1 cellular context compared by ENCODE assay signal in genomic region chr1:2819429-2819828, GRCh38.
A peak's percentile ranks its signal among the peaks of the same experiment; 100 is the strongest.
TF ChIP-seq lines count a peak whose summit lies in the region.

No MANE protein-coding gene starts in this region.

TF ChIP-seq in HepG2, 621 proteins besides CTCF, POLR2A, EP300 and RAD21:
- TF ChIP-seq, protein P1, sequence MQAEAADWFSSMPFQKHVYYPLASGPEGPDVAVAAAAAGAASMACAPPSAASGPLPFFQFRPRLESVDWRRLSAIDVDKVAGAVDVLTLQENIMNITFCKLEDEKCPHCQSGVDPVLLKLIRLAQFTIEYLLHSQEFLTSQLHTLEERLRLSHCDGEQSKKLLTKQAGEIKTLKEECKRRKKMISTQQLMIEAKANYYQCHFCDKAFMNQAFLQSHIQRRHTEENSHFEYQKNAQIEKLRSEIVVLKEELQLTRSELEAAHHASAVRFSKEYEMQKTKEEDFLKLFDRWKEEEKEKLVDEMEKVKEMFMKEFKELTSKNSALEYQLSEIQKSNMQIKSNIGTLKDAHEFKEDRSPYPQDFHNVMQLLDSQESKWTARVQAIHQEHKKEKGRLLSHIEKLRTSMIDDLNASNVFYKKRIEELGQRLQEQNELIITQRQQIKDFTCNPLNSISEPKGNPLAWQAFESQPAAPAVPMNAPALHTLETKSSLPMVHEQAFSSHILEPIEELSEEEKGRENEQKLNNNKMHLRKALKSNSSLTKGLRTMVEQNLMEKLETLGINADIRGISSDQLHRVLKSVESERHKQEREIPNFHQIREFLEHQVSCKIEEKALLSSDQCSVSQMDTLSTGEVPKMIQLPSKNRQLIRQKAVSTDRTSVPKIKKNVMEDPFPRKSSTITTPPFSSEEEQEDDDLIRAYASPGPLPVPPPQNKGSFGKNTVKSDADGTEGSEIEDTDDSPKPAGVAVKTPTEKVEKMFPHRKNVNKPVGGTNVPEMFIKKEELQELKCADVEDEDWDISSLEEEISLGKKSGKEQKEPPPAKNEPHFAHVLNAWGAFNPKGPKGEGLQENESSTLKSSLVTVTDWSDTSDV (CRISPR knock-in tag; IDR thresholded peaks at IDR 0.05) = no peak
- TF ChIP-seq MNT (IDR thresholded peaks at IDR 0.05) = peak; percentile 60
